Comparison of ENCODE assay signal across 9 cellular contexts in the genomic region with DNA sequence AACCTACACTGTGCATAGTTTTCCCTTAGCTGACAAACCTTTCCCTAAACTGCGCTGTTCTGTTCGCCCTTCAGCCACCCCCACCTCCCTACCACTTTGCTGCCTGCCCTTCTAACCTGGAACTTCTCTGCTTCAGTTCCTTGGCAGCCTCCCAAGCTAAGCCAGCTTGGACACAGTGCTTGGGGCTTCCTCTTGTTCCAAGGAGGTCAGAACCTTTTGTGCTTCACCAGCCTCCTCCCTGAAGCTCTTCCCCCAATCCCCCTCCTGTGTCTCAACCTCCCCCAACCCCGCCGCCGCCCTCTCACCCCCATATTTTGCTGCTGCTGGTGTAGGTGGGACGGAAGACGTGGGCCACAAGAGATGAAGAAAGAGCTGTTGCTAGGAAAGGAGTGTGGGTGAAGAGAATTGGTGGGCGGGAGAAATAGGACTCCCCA. TPM values are rescaled to one million over a fixed set of nuclear protein-coding genes. Genes with fewer than 3 reads are reported as not detected.
A peak's percentile ranks its signal among the peaks of the same experiment; 100 is the strongest.
DNase-seq lines count a peak whose midpoint lies in the region; ATAC-seq, FAIRE-seq and TF ChIP-seq lines count a peak whose summit lies in the region.
"Had no signal": no experiment of that assay in that cellular context is flagged by ENCODE, and none has a peak within 500 bp of the region (broad histone marks: within the 10 kb centered on the region; RNA-seq: fewer than 3 reads in every experiment).

No MANE protein-coding gene starts in this region.

- H3K4me2 ChIP-seq in HepG2 (ENCODE audit: low read depth, low read length) (no peak overlapping the region), H1 (ENCODE audit: insufficient read depth in 1 of 2, low read depth in 2 of 2, low read length in 2 of 2) (peak overlapping the region in 1 of 2 experiments; percentile 69; a peak in 1 of 4 replicates)

- TF ChIP-seq POLR2A in HepG2 (IDR thresholded peaks at IDR 0.05; ENCODE audit: insufficient read depth in 1 of 2, low read depth in 2 of 2, low read length in 2 of 2): no peak
- TF ChIP-seq POLR2A in H1 (IDR thresholded peaks at IDR 0.05; ENCODE audit: control extremely low read depth in 1 of 2, low read depth in 2 of 2, low read length in 2 of 2): no peak

- H2BK15ac ChIP-seq in H1 (ENCODE audit: low read length): no peak overlapping the region; the same call in 1 of the 2 replicates

- H3K9ac ChIP-seq in liver (ENCODE audit: low read depth in 1 of 2, low read length in 2 of 2) (no peak overlapping the region), HepG2 (ENCODE audit: insufficient read depth, low read depth, low read length) (no peak overlapping the region), H1 (replicated peaks in 1 of 4; ENCODE audit: extremely low read depth in 1 of 4, low read depth in 3 of 4, low read length in 3 of 4) (no peak overlapping the region)

- H2BK20ac ChIP-seq in H1 (ENCODE audit: low read length): peak overlapping the region; percentile 51; the same call in 1 of the 2 replicates

- H3K14ac ChIP-seq in H1 (ENCODE audit: insufficient read length): peak overlapping the region; percentile 84

- H3K23me2 ChIP-seq in H1 (ENCODE audit: low read depth, low read length): no peaks in the 10 kb centered on the region

- peak overlapping the region; percentile 89; the same call in 1 of the 2 replicates for H3K18ac ChIP-seq in H1 (ENCODE audit: extremely low read depth, low read length)

- H4K20me1 ChIP-seq in HepG2 (ENCODE audit: insufficient read depth, low read length) (no peaks in the 10 kb centered on the region), H1 (replicated peaks in 1 of 2; ENCODE audit: control insufficient read depth in 1 of 2, insufficient read depth in 2 of 2, low read length in 2 of 2) (no peaks in the 10 kb centered on the region)

- TF ChIP-seq RAD21 in liver (IDR thresholded peaks at IDR 0.05): peak in 1 of 2 donors; percentile 66
- no peak for TF ChIP-seq RAD21 in HepG2 (CRISPR knock-in tag; IDR thresholded peaks at IDR 0.05)
- TF ChIP-seq RAD21 in H1 (IDR thresholded peaks at IDR 0.05 in 1 of 2, conservative IDR thresholded peaks at IDR 0.05 in 1 of 2; ENCODE audit: low read depth in 2 of 2, low read length in 2 of 2): no peak

- WGBS in liver: 48% methylated on average over 8 of the region's 8 CpGs
- 66% methylated on average over 8 of the region's 8 CpGs for WGBS in HepG2 (ENCODE audit: low lambda C conversion rate)
- WGBS in H1 (ENCODE audit: extremely low coverage in 1 of 2, insufficient coverage in 1 of 2, insufficient read length in 1 of 2, insufficient replicate concordance in 2 of 2, low coverage in 1 of 2, low lambda C conversion rate in 2 of 2, missing lambda C conversion rate in 1 of 2), 2 experiments: 87% methylated on average over 8 of the region's 8 CpGs; no CpG with 5 or more reads in 1 of the 2 experiments

- no peak overlapping the region for H2AK5ac ChIP-seq in H1 (ENCODE audit: low read depth, low read length)

- H2BK12ac ChIP-seq in H1 (ENCODE audit: low read depth, low read length): peak overlapping the region; percentile 40; the same call in 1 of the 2 replicates

- no peak overlapping the region for H3K4ac ChIP-seq in H1 (replicated peaks; ENCODE audit: insufficient read length, low read depth, low read length)

- H2BK5ac ChIP-seq in H1 (ENCODE audit: low read depth, low read length): peak overlapping the region; percentile 1; the same call in 1 of the 2 replicates

- DNase-seq in HepG2 (ENCODE audit: low spot score): no peak
- no peak for DNase-seq in H1 (ENCODE audit: low read depth in 1 of 2, low spot score in 2 of 2)
- peak; percentile 75 for DNase-seq in mucosa of gallbladder (ENCODE audit: low spot score)
- peak; percentile 48 for DNase-seq in ureter (ENCODE audit: low spot score)
- DNase-seq: PC-3 had no signal

- peaks cover 5 to 57% (median 51%) of the 10 kb centered on the region in 4 donors for H3K4me1 ChIP-seq in liver (ENCODE audit: control insufficient read depth in 4 of 4, insufficient read depth in 4 of 4, low read length in 3 of 4)
- H3K4me1 ChIP-seq in HepG2 (ENCODE audit: insufficient read depth, low read length): peaks cover 54% of the 10 kb centered on the region
- peaks cover 13 to 32% (median 22%) of the 10 kb centered on the region in 4 experiments; a peak in 6 of 7 replicates for H3K4me1 ChIP-seq in H1 (replicated peaks in 1 of 4; ENCODE audit: control insufficient read depth in 3 of 4, insufficient read depth in 4 of 4, low read length in 3 of 4)

- H3K79me1 ChIP-seq in H1 (ENCODE audit: low read depth, low read length): no peaks in the 10 kb centered on the region

- H3K36me3 ChIP-seq in liver (ENCODE audit: control insufficient read depth in 4 of 4, insufficient read depth in 3 of 4, low read depth in 1 of 4, low read length in 3 of 4): no peaks in the 10 kb centered on the region
- H3K36me3 ChIP-seq in HepG2 (replicated peaks in 1 of 2; ENCODE audit: control insufficient read depth in 1 of 2, insufficient read depth in 2 of 2, low read length in 2 of 2): no peaks in the 10 kb centered on the region
- H3K36me3 ChIP-seq in H1 (ENCODE audit: control insufficient read depth in 2 of 4, insufficient read depth in 4 of 4, low read length in 3 of 4): no peaks in the 10 kb centered on the region

- H3K27me3 ChIP-seq in liver (ENCODE audit: control insufficient read depth in 4 of 4, insufficient read depth in 4 of 4, low read length in 3 of 4) (no peaks in the 10 kb centered on the region), HepG2 (ENCODE audit: control insufficient read depth in 1 of 2, insufficient read depth in 2 of 2, low read length in 2 of 2) (peaks cover 0 to 2% of the 10 kb centered on the region in 2 experiments; a peak in 1 of 5 replicates), H1 (replicated peaks in 1 of 4; ENCODE audit: control insufficient read depth in 3 of 4, extremely low read depth in 1 of 4, insufficient read depth in 3 of 4, low read length in 3 of 4) (no peaks in the 10 kb centered on the region)

- ATAC-seq in HepG2: no peak
- no peak for ATAC-seq in HG03342 (IDR thresholded peaks at IDR 0.05; ENCODE audit: unreplicated experiment)
- no peak for ATAC-seq in HG02642 (IDR thresholded peaks at IDR 0.05; ENCODE audit: poor library complexity, unreplicated experiment)
- no peak for ATAC-seq in HG02938 (IDR thresholded peaks at IDR 0.05; ENCODE audit: unreplicated experiment)
- ATAC-seq: PC-3 had no signal

- no peak overlapping the region for H2AFZ ChIP-seq in HepG2 (ENCODE audit: low read length)
- H2AFZ ChIP-seq in H1 (ENCODE audit: low read length): no peak overlapping the region

- H4K91ac ChIP-seq in H1 (replicated peaks; ENCODE audit: insufficient read length, low read length): peak overlapping the region; percentile 58

- H3K9me3 ChIP-seq in liver (ENCODE audit: control insufficient read depth in 4 of 4, low read length in 3 of 4) (no peaks in the 10 kb centered on the region), HepG2 (ENCODE audit: low read length) (no peaks in the 10 kb centered on the region), H1 (ENCODE audit: insufficient read depth in 2 of 2, low read depth in 1 of 2, low read length in 1 of 2) (no peaks in the 10 kb centered on the region)

- no peak overlapping the region for H3K4me3 ChIP-seq in liver (ENCODE audit: low read depth in 1 of 3, low read length in 3 of 3)
- no peak overlapping the region for H3K4me3 ChIP-seq in HepG2 (replicated peaks in 1 of 3; ENCODE audit: insufficient read depth in 1 of 3, low read depth in 2 of 3, low read length in 3 of 3)
- no peak overlapping the region for H3K4me3 ChIP-seq in H1 (ENCODE audit: extremely low read depth in 1 of 4, insufficient read depth in 2 of 4, low read depth in 3 of 4, low read length in 4 of 4)

- intact Hi-C loops in HepG2 (cut with micrococcal nuclease; ENCODE audit: unreplicated experiment): no loop called here

- H3K27ac ChIP-seq in liver (ENCODE audit: low read depth in 1 of 2, low read length in 2 of 2) (peak overlapping the region; percentile 36 to 64), HepG2 (ENCODE audit: extremely low read length, insufficient read depth, low read length) (no peak overlapping the region), H1 (ENCODE audit: low read depth, low read length) (peak overlapping the region; percentile 33; the same call in 1 of the 2 replicates)

- H4K8ac ChIP-seq in H1 (ENCODE audit: extremely low read depth, insufficient read depth, low read length): no peak overlapping the region; the same call in 1 of the 2 replicates

- H2BK120ac ChIP-seq in H1 (replicated peaks; ENCODE audit: low read depth, low read length): no peak overlapping the region

- POLR2A ChIA-PET in HepG2 (lab: Yijun Ruan, JAX) (interaction anchor here (0.8 kb wide), 1 partner anchor 12 kb away, joined by 3 read pairs; no protein-coding TSS in a partner anchor), H1 (lab: Charles Lee; ENCODE audit: partially characterized antibody) (interaction anchor here (0.8 to 1.5 kb wide), 4 partner anchors 10 to 30 kb away, joined by 3 to 4 read pairs (median 3); no protein-coding TSS in a partner anchor)

- H3K79me2 ChIP-seq in HepG2 (ENCODE audit: insufficient read depth, low read length) (no peaks in the 10 kb centered on the region), H1 (ENCODE audit: control insufficient read depth in 1 of 2, insufficient read depth in 2 of 2, low read length in 2 of 2) (no peaks in the 10 kb centered on the region)

- no peak for TF ChIP-seq CTCF in liver (IDR thresholded peaks at IDR 0.05; ENCODE audit: low read depth, low read length, missing input control)
- no peak for TF ChIP-seq CTCF in HepG2 (CRISPR knock-in tag; IDR thresholded peaks at IDR 0.05)
- TF ChIP-seq CTCF in H1 (IDR thresholded peaks at IDR 0.05; ENCODE audit: control extremely low read depth in 1 of 3, insufficient read depth in 1 of 3, low read depth in 1 of 3, low read length in 3 of 3): no peak

- in situ Hi-C loops in HepG2 (cut with HindIII; ENCODE audit: extremely low pct_ligation_motif_present, low pct_unique_long_range_greater_than_20kb): no loop called here

- CTCF ChIA-PET in HepG2 (lab: Yijun Ruan, JAX; ENCODE audit: low intra/inter-chr PET ratio, low total read pairs) (no interaction called here), H1 (lab: Charles Lee; ENCODE audit: partially characterized antibody) (interaction anchor here (0.6 to 1.5 kb wide), 5 partner anchors 9 to 434 kb away, joined by 3 to 4 read pairs (median 3); no protein-coding TSS in a partner anchor)

- no TSS peak for BruUV-seq in HepG2 (replicated peaks; lab: Mats Ljungman, UMichigan)

- TF ChIP-seq EP300 in HepG2 (IDR thresholded peaks at IDR 0.05; ENCODE audit: low read depth in 2 of 2, low read length in 2 of 2) (no peak), HepG2 (CRISPR knock-in tag; IDR thresholded peaks at IDR 0.05; ENCODE audit: borderline replicate concordance) (no peak), H1 (IDR thresholded peaks at IDR 0.05; ENCODE audit: borderline replicate concordance in 1 of 2, low read depth in 2 of 2, low read length in 2 of 2) (no peak)

- H3K56ac ChIP-seq in H1 (replicated peaks; ENCODE audit: insufficient read length, low read depth, low read length): no peak overlapping the region

- no peak overlapping the region for H3K23ac ChIP-seq in H1 (ENCODE audit: insufficient read length)

- peak overlapping the region; percentile 33 for H4K5ac ChIP-seq in H1 (ENCODE audit: insufficient read length, low read depth, low read length)

- FAIRE-seq in HepG2 (lab: Jason Lieb, UNC) (no peak), H1 (lab: Jason Lieb, UNC) (no peak)

RNA-seq across cellular contexts. Expression of a gene that starts 8.1 kb away (rescaled TPM):
- total RNA-seq in liver (10 to 100 TPM in 1 of 2 donors, 1 to 10 TPM in 1; 5.6 to 15.1 TPM), HepG2 (2016; rRNA removed; fragmentation: Illumina TruSeq; extraction: Trizol) (7.5 and 9.9 TPM in 2 replicates), mucosa of gallbladder (39.4 TPM), ureter (26.6 TPM)
- polyA plus RNA-seq in liver (1 to 10 TPM; 2.7 to 2.8 TPM), HepG2 (2011; rRNA removed) (4.9 and 5.1 TPM in 2 replicates), H1 (2011; rRNA removed) (5.7 and 8.2 TPM in 2 replicates)
- 3.7 and 5.0 TPM in 2 replicates for total RNA-seq in HepG2 (2016; cell fraction: cytosol; rRNA removed; fragmentation: Illumina TruSeq; extraction: Trizol; ENCODE audit: low read depth)
- 7.7 and 8.8 TPM in 2 replicates for total RNA-seq in HepG2 (2016; cell fraction: insoluble cytoplasmic fraction; rRNA removed; fragmentation: Illumina TruSeq; extraction: Trizol)
- 5.1 and 5.2 TPM in 2 replicates for total RNA-seq in HepG2 (2016; cell fraction: membrane; rRNA removed; fragmentation: Illumina TruSeq; extraction: Trizol)
- 17.1 and 17.8 TPM in 2 replicates for total RNA-seq in HepG2 (2016; cell fraction: nucleus; rRNA removed; fragmentation: Illumina TruSeq; extraction: Trizol)
- 1.9 and 3.1 TPM in 2 replicates for polyA plus RNA-seq in HepG2 (2011; cell fraction: cytosol; rRNA removed)
- polyA plus RNA-seq in HepG2 (2011; cell fraction: nucleus; rRNA removed): 6.8 and 8.2 TPM in 2 replicates
- 4.2 and 5.6 TPM in 2 replicates for polyA plus RNA-seq in HepG2 (2012)
- polyA plus RNA-seq in HepG2 (2016; cell fraction: cytosol; fragmentation: Illumina TruSeq; extraction: Trizol; ENCODE audit: low read depth): 0.61 and 0.63 TPM in 2 replicates
- polyA plus RNA-seq in HepG2 (2016; cell fraction: insoluble cytoplasmic fraction; fragmentation: Illumina TruSeq; extraction: Trizol; ENCODE audit: low read depth): 5.5 and 5.8 TPM in 2 replicates
- 1.6 and 2.2 TPM in 2 replicates for polyA plus RNA-seq in HepG2 (2016; cell fraction: membrane; fragmentation: Illumina TruSeq; extraction: Trizol; ENCODE audit: low read depth)
- 14.4 and 15.4 TPM in 2 replicates for polyA plus RNA-seq in HepG2 (2016; cell fraction: nucleus; fragmentation: Illumina TruSeq; extraction: Trizol; ENCODE audit: insufficient read depth, low read depth)
- polyA minus RNA-seq in HepG2 (2011; rRNA and poly(A)+ RNA removed; ENCODE audit: low replicate concordance): 8.8 and 19.5 TPM in 2 replicates
- polyA minus RNA-seq in HepG2 (2011; cell fraction: cytosol; rRNA and poly(A)+ RNA removed): 4.7 and 5.4 TPM in 2 replicates
- 25.2 and 36.4 TPM in 2 replicates for polyA minus RNA-seq in HepG2 (2011; cell fraction: nucleus; rRNA and poly(A)+ RNA removed)
- total RNA-seq in H1 (2021; fragmentation: NEBNext Ultra II Directional; extraction: Animal tissue kit (Norgen Biotek cat#: 25700)): 23.6 and 25.3 TPM in 2 replicates
- 8.9 TPM for polyA plus RNA-seq in H1 (2011; cell fraction: cytosol; rRNA removed)
- polyA plus RNA-seq in H1 (2011; cell fraction: nucleus; rRNA removed): 11.2 TPM
- polyA plus RNA-seq in H1 (2012, experiment 1 of 2): 11.9 to 21.6 TPM (median 14.6 TPM) in 4 replicates
- polyA plus RNA-seq in H1 (2012, experiment 2 of 2): 2.3 TPM
- polyA plus RNA-seq in H1 (2013, experiment 1 of 2): 10.2 TPM
- 9.6 TPM for polyA plus RNA-seq in H1 (2013, experiment 2 of 2)
- polyA minus RNA-seq in H1 (2011; rRNA and poly(A)+ RNA removed): 47.0 and 61.7 TPM in 2 replicates
- polyA minus RNA-seq in H1 (2011; cell fraction: cytosol; rRNA and poly(A)+ RNA removed): 8.8 TPM
- polyA minus RNA-seq in H1 (2011; cell fraction: nucleus; rRNA and poly(A)+ RNA removed): 49.1 TPM

Comparison
In these comparisons a context has a peak if more than half of its experiments do, and no peak if none do; other contexts are left out.
1. DNase-seq: peak in mucosa of gallbladder (single experiment) and ureter (single experiment); none in HepG2 (single experiment) and H1 (0 of 2).